2 cellular contexts compared by ENCODE assay signal in the genomic region with DNA sequence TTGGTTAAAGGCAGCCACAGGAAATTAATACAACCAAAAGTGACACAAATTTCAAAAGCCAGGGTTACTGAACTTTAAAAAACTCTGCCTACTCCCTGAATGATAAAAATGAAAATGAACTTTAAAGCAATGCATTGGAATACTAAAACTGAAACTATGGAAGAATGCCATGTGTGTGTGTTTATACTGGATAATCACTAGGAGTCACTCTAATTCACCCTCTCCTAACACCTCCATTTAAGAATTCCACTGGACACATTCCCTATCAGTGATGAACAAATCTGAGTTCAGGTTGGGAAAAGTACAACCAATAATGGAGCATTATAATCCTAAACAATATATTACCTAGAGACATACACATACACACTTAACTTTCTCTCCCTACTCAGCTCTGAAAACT.
TF ChIP-seq lines count a peak whose summit lies in the region.

No MANE protein-coding gene starts in this region.

TF ChIP-seq in HCT116, 20 proteins besides CTCF, POLR2A, EP300 and RAD21:
- TF ChIP-seq, protein P1, sequence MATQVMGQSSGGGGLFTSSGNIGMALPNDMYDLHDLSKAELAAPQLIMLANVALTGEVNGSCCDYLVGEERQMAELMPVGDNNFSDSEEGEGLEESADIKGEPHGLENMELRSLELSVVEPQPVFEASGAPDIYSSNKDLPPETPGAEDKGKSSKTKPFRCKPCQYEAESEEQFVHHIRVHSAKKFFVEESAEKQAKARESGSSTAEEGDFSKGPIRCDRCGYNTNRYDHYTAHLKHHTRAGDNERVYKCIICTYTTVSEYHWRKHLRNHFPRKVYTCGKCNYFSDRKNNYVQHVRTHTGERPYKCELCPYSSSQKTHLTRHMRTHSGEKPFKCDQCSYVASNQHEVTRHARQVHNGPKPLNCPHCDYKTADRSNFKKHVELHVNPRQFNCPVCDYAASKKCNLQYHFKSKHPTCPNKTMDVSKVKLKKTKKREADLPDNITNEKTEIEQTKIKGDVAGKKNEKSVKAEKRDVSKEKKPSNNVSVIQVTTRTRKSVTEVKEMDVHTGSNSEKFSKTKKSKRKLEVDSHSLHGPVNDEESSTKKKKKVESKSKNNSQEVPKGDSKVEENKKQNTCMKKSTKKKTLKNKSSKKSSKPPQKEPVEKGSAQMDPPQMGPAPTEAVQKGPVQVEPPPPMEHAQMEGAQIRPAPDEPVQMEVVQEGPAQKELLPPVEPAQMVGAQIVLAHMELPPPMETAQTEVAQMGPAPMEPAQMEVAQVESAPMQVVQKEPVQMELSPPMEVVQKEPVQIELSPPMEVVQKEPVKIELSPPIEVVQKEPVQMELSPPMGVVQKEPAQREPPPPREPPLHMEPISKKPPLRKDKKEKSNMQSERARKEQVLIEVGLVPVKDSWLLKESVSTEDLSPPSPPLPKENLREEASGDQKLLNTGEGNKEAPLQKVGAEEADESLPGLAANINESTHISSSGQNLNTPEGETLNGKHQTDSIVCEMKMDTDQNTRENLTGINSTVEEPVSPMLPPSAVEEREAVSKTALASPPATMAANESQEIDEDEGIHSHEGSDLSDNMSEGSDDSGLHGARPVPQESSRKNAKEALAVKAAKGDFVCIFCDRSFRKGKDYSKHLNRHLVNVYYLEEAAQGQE (IDR thresholded peaks at IDR 0.05; ENCODE audit: low read depth): no peak
- TF ChIP-seq SRF (IDR thresholded peaks at IDR 0.05; ENCODE audit: low read depth) (no peak), POLR2AphosphoS5 (IDR thresholded peaks at IDR 0.05; ENCODE audit: low read depth, low read length) (no peak), SIN3A (IDR thresholded peaks at IDR 0.05; ENCODE audit: low read depth) (no peak), CBX3 (IDR thresholded peaks at IDR 0.05; ENCODE audit: low read depth) (no peak), SP1 (IDR thresholded peaks at IDR 0.05; ENCODE audit: low read depth) (no peak), ZFX (IDR thresholded peaks at IDR 0.05) (no peak), ELF1 (IDR thresholded peaks at IDR 0.05; ENCODE audit: borderline replicate concordance, low read depth) (no peak), EZH2phosphoT487 (IDR thresholded peaks at IDR 0.05; ENCODE audit: borderline replicate concordance) (no peak)
- TF ChIP-seq, protein P2, sequence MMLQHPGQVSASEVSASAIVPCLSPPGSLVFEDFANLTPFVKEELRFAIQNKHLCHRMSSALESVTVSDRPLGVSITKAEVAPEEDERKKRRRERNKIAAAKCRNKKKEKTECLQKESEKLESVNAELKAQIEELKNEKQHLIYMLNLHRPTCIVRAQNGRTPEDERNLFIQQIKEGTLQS (IDR thresholded peaks at IDR 0.05): no peak
- TF ChIP-seq, protein P3, sequence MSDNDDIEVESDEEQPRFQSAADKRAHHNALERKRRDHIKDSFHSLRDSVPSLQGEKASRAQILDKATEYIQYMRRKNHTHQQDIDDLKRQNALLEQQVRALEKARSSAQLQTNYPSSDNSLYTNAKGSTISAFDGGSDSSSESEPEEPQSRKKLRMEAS (IDR thresholded peaks at IDR 0.05): no peak
TF ChIP-seq in HCT116: peak in this region for 0.

TF ChIP-seq in HepG2, 621 proteins besides CTCF, POLR2A, EP300 and RAD21:
- TF ChIP-seq STAG1 (CRISPR knock-in tag; IDR thresholded peaks at IDR 0.05) (peak; percentile 28; the same call in 1 of the 2 replicates), ZNF3 (CRISPR knock-in tag; IDR thresholded peaks at IDR 0.05) (peak; percentile 83; the same call in 1 of the 2 replicates), CBX1 (IDR thresholded peaks at IDR 0.05; ENCODE audit: low read depth) (no peak)
- TF ChIP-seq, protein P4, sequence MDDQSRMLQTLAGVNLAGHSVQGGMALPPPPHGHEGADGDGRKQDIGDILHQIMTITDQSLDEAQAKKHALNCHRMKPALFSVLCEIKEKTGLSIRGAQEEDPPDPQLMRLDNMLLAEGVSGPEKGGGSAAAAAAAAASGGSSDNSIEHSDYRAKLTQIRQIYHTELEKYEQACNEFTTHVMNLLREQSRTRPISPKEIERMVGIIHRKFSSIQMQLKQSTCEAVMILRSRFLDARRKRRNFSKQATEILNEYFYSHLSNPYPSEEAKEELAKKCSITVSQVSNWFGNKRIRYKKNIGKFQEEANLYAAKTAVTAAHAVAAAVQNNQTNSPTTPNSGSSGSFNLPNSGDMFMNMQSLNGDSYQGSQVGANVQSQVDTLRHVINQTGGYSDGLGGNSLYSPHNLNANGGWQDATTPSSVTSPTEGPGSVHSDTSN (CRISPR knock-in tag; IDR thresholded peaks at IDR 0.05; ENCODE audit: borderline replicate concordance): no peak
- TF ChIP-seq, protein P5, sequence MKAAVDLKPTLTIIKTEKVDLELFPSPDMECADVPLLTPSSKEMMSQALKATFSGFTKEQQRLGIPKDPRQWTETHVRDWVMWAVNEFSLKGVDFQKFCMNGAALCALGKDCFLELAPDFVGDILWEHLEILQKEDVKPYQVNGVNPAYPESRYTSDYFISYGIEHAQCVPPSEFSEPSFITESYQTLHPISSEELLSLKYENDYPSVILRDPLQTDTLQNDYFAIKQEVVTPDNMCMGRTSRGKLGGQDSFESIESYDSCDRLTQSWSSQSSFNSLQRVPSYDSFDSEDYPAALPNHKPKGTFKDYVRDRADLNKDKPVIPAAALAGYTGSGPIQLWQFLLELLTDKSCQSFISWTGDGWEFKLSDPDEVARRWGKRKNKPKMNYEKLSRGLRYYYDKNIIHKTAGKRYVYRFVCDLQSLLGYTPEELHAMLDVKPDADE (CRISPR knock-in tag; IDR thresholded peaks at IDR 0.05): no peak
